In the genomic region with DNA sequence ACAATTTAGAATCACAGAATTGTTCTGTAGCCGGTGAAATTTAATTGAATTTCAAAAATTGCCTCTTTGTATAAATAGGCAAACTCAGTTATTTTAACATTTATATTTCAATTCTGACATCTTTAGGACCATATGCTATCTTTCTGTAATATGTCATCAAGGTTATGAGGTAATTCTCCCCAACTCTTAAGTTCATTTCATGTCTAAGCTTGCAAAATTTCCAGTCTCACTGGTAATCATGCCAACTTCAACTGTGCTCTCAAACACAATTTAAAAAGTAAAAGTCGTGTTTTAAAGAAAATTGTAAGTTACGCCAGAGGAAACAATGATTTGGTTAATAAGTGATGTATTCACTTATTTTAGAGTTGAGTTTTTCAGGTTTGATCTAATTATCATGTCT, we compare ENCODE assay signal across 10 cellular contexts. TPM values are rescaled to one million over a fixed set of nuclear protein-coding genes. Genes with fewer than 3 reads are reported as not detected.
A peak's percentile ranks its signal among the peaks of the same experiment; 100 is the strongest.
DNase-seq lines count a peak whose midpoint lies in the region; TF ChIP-seq lines count a peak whose summit lies in the region.
"Had no signal": no experiment of that assay in that cellular context is flagged by ENCODE, and none has a peak within 500 bp of the region (broad histone marks: within the 10 kb centered on the region; RNA-seq: fewer than 3 reads in every experiment).

No MANE protein-coding gene starts in this region.

- H3K9ac ChIP-seq in colonic mucosa (ENCODE audit: low read depth in 2 of 2, low read length in 2 of 2), result no peak overlapping the region

- no peak for TF ChIP-seq CTCF in Calu3 (IDR thresholded peaks at IDR 0.05; ENCODE audit: unreplicated experiment)
- no peak for TF ChIP-seq CTCF in colonic mucosa (IDR thresholded peaks at IDR 0.05)
- no peak for TF ChIP-seq CTCF in osteocyte (IDR thresholded peaks at IDR 0.05)

- CTCF ChIA-PET in Calu3 (lab: Charles Lee), result interaction anchor here (0.7 to 1.2 kb wide), 2 partner anchors 43 to 66 kb away, joined by 3 read pairs; no protein-coding TSS in a partner anchor

- H3K36me3 Mint-ChIP-seq in Calu3 (ENCODE audit: insufficient read depth, unreplicated experiment) (peaks cover 29% of the 10 kb centered on the region), osteocyte (ENCODE audit: unreplicated experiment) (peaks cover 3% of the 10 kb centered on the region)

- no peak overlapping the region for H3K27ac ChIP-seq in colonic mucosa
- H3K27ac ChIP-seq: foreskin keratinocyte had no signal

- peak overlapping the region; percentile 78 for H3K4me3 Mint-ChIP-seq in Calu3 (ENCODE audit: low read depth, unreplicated experiment)
- H3K4me3 Mint-ChIP-seq in osteocyte (ENCODE audit: unreplicated experiment), result peak overlapping the region; percentile 85

- H3K9me3 Mint-ChIP-seq in Calu3 (ENCODE audit: low read depth, unreplicated experiment), result no peaks in the 10 kb centered on the region
- no peaks in the 10 kb centered on the region for H3K9me3 Mint-ChIP-seq in osteocyte (ENCODE audit: unreplicated experiment)

- H3K27me3 Mint-ChIP-seq in Calu3 (ENCODE audit: unreplicated experiment) (no peaks in the 10 kb centered on the region), osteocyte (ENCODE audit: unreplicated experiment) (no peaks in the 10 kb centered on the region)

- no peak for DNase-seq in Calu3
- peak; percentile 32 for DNase-seq in NCI-H69 (lab: John Stamatoyannopoulos, UW)
- DNase-seq in colonic mucosa, result no peak
- no peak for DNase-seq in osteocyte (ENCODE audit: extremely low spot score, unreplicated experiment)
- no peak for DNase-seq in activated gamma-delta T cell (lab: John Stamatoyannopoulos, UW)
- no peak for DNase-seq in NOMO-1 (lab: John Stamatoyannopoulos, UW; ENCODE audit: unreplicated experiment in 2 of 2)
- DNase-seq in pons (ENCODE audit: low spot score), result no peak

- intact Hi-C loops in Calu3 (cut with micrococcal nuclease; ENCODE audit: unreplicated experiment), result loop anchor here (5.0 kb wide), 1 partner anchor 75 kb away; no protein-coding TSS in a partner anchor
- intact Hi-C loops in colonic mucosa (cut with DNase I), result loop anchor here (5.0 kb wide), 1 partner anchor 170 kb away; no protein-coding TSS in a partner anchor

- no peaks in the 10 kb centered on the region for H3K9me3 ChIP-seq in colonic mucosa
- H3K9me3 ChIP-seq: prostate gland had no signal

- peaks cover 6% of the 10 kb centered on the region for H3K4me1 ChIP-seq in colonic mucosa

- H3K4me3 ChIP-seq in colonic mucosa, result peak overlapping the region; percentile 90

- H3K27me3 ChIP-seq in colonic mucosa, result no peaks in the 10 kb centered on the region
- H3K27me3 ChIP-seq: foreskin keratinocyte had no signal

- H3K27ac Mint-ChIP-seq in Calu3 (ENCODE audit: unreplicated experiment) (no peak overlapping the region), osteocyte (ENCODE audit: unreplicated experiment) (peak overlapping the region; percentile 87)

- H3K36me3 ChIP-seq in colonic mucosa, result no peaks in the 10 kb centered on the region
- H3K36me3 ChIP-seq: prostate gland had no signal

- no TSS peak for BruUV-seq in Calu3 (replicated peaks; lab: Mats Ljungman, UMichigan)

- H3K4me1 Mint-ChIP-seq in Calu3 (ENCODE audit: low read depth, unreplicated experiment) (peaks cover 28% of the 10 kb centered on the region), osteocyte (ENCODE audit: unreplicated experiment) (peaks cover 55% of the 10 kb centered on the region)

RNA-seq across cellular contexts. Expression of a gene that starts 1.4 kb away (rescaled TPM):
- 97.1 and 102 TPM in 2 replicates for total RNA-seq in Calu3 (2022)
- total RNA-seq in colonic mucosa, result 10 to 100 TPM; 24.9 to 59.3 TPM
- 63.5 and 65.7 TPM in 2 replicates for total RNA-seq in osteocyte

RNA-seq across cellular contexts. Expression of a gene that starts 42.7 kb away (rescaled TPM):
- total RNA-seq in Calu3 (2022) (0.47 and 0.64 TPM in 2 replicates), colonic mucosa (under 1 TPM; 0.37 to 0.69 TPM), osteocyte (22.7 and 25.8 TPM in 2 replicates)
- total RNA-seq: foreskin keratinocyte, IMR-90 had no signal

Comparison
In these comparisons a context has a peak if more than half of its experiments do, and no peak if none do; other contexts are left out.
1. RNA of a gene that starts 42.7 kb away (total RNA-seq): 22.7 to 25.8 TPM in osteocyte; 0.37 to 0.69 TPM in colonic mucosa and 0.47 to 0.64 TPM in Calu3; every median in the first group is over 10 times any median in the second.